In the genomic region with DNA sequence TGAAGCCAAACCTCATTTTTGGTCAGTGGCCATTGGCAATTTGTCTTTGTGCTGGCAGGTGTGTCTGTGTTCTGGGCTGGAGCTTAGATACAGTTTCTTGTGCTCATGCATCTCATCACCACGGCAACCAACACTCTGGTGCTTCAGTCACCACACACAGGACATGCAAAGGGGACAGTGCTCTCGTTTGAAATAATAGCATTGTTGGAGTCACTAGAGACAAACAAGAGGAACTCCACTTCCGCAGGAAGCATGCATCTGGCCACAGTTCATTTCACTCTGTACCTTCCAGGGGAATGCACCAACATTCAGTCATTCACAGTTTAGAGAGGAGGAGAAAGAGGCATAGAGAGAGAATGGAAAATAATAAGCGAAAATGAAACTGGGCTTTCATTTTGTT, we compare ENCODE assay signal across 8 cellular contexts.
DNase-seq lines count a peak whose midpoint lies in the region; ATAC-seq and TF ChIP-seq lines count a peak whose summit lies in the region.

No MANE protein-coding gene starts in this region.

- peaks cover 11% of the 10 kb centered on the region for H3K4me1 Mint-ChIP-seq in activated T-helper 1 cell treated with anti-CD3 and anti-CD28 coated beads, Interleukin-12 subunit alpha, Interleukin-12 subunit beta, Interleukin-2, Interleukin-4 antibody, amounts not matched to agents 30 ng/mL and 10 ng/mL and 1 ng/mL, durations not matched to agents 14 hours and 24 hours and 36 hours (ENCODE audit: low read depth)
- no peaks in the 10 kb centered on the region for H3K4me1 Mint-ChIP-seq in osteocyte (ENCODE audit: unreplicated experiment)

- TF ChIP-seq CTCF in thoracic aorta (IDR thresholded peaks at IDR 0.05) (no peak), osteocyte (IDR thresholded peaks at IDR 0.05) (no peak)

- DNase-seq in activated T-helper 1 cell treated with anti-CD3 and anti-CD28 coated beads, Interleukin-12 subunit alpha, Interleukin-12 subunit beta, Interleukin-2, Interleukin-4 antibody, amounts not matched to agents 30 ng/mL and 10 ng/mL and 1 ng/mL, durations not matched to agents 14 hours and 24 hours and 36 hours (ENCODE audit: low spot score) = peak; percentile 8
- DNase-seq in thoracic aorta (ENCODE audit: low spot score) (no peak), osteocyte (ENCODE audit: extremely low spot score, unreplicated experiment) (no peak), DMS79 (lab: John Stamatoyannopoulos, UW) (no peak)
- DNase-seq in stimulated activated CD4-positive, alpha-beta T cell treated with anti-CD3 and anti-CD28 coated beads, Interleukin-4, amount 100 ng/mL, for 1 hour = no peak

- H3K4me3 ChIP-seq in ACC112 (ENCODE audit: low read depth, low read length) = peak overlapping the region; percentile 13; the same call in 1 of the 2 replicates
- H3K4me3 ChIP-seq in thoracic aorta = peak overlapping the region; percentile 31

- peak; percentile 97 for ATAC-seq in GM18873 (IDR thresholded peaks at IDR 0.05; ENCODE audit: low FRiP score, unreplicated experiment)
- peak; percentile 97 for ATAC-seq in HG02981 (IDR thresholded peaks at IDR 0.05; ENCODE audit: unreplicated experiment)
- ATAC-seq in thoracic aorta (ENCODE audit: insufficient number of reproducible peaks, low FRiP score, low read depth) = no peak

- H3K27ac ChIP-seq in ACC112 (ENCODE audit: low read depth, low read length) (no peak overlapping the region), thoracic aorta (no peak overlapping the region)

- no peaks in the 10 kb centered on the region for H3K9me3 ChIP-seq in thoracic aorta

- H3K9me3 Mint-ChIP-seq in activated T-helper 1 cell treated with anti-CD3 and anti-CD28 coated beads, Interleukin-12 subunit alpha, Interleukin-12 subunit beta, Interleukin-2, Interleukin-4 antibody, amounts not matched to agents 30 ng/mL and 10 ng/mL and 1 ng/mL, durations not matched to agents 14 hours and 24 hours and 36 hours = no peaks in the 10 kb centered on the region
- H3K9me3 Mint-ChIP-seq in osteocyte (ENCODE audit: unreplicated experiment) = no peaks in the 10 kb centered on the region

- H3K27ac Mint-ChIP-seq in activated T-helper 1 cell treated with anti-CD3 and anti-CD28 coated beads, Interleukin-12 subunit alpha, Interleukin-12 subunit beta, Interleukin-2, Interleukin-4 antibody, amounts not matched to agents 30 ng/mL and 10 ng/mL and 1 ng/mL, durations not matched to agents 14 hours and 24 hours and 36 hours = no peak overlapping the region
- H3K27ac Mint-ChIP-seq in osteocyte (ENCODE audit: unreplicated experiment) = no peak overlapping the region

- no peaks in the 10 kb centered on the region for H3K36me3 Mint-ChIP-seq in activated T-helper 1 cell treated with anti-CD3 and anti-CD28 coated beads, Interleukin-12 subunit alpha, Interleukin-12 subunit beta, Interleukin-2, Interleukin-4 antibody, amounts not matched to agents 30 ng/mL and 10 ng/mL and 1 ng/mL, durations not matched to agents 14 hours and 24 hours and 36 hours (ENCODE audit: low read depth)
- no peaks in the 10 kb centered on the region for H3K36me3 Mint-ChIP-seq in osteocyte (ENCODE audit: unreplicated experiment)

- H2AFZ ChIP-seq in ACC112 (ENCODE audit: low read length, unreplicated experiment) = peak overlapping the region; percentile 16

- intact Hi-C loops in activated T-helper 1 cell treated with anti-CD3 and anti-CD28 coated beads, Interleukin-12 subunit alpha, Interleukin-12 subunit beta, Interleukin-2, Interleukin-4 antibody, amounts not matched to agents 30 ng/mL and 10 ng/mL and 1 ng/mL, durations not matched to agents 14 hours and 24 hours and 36 hours (cut with micrococcal nuclease) = loop anchor here (5.0 kb wide), 1 partner anchor 40 kb away; no protein-coding TSS in a partner anchor

- H3K4me1 ChIP-seq in ACC112 (ENCODE audit: control insufficient read depth, insufficient read depth, low read length, unreplicated experiment) (no peaks in the 10 kb centered on the region), thoracic aorta (ENCODE audit: control insufficient read depth in 1 of 2, low read depth in 2 of 2) (no peaks in the 10 kb centered on the region)

- H3K27me3 Mint-ChIP-seq in activated T-helper 1 cell treated with anti-CD3 and anti-CD28 coated beads, Interleukin-12 subunit alpha, Interleukin-12 subunit beta, Interleukin-2, Interleukin-4 antibody, amounts not matched to agents 30 ng/mL and 10 ng/mL and 1 ng/mL, durations not matched to agents 14 hours and 24 hours and 36 hours (ENCODE audit: insufficient read depth) = peaks cover 8% of the 10 kb centered on the region
- H3K27me3 Mint-ChIP-seq in osteocyte (ENCODE audit: unreplicated experiment) = peaks cover 2% of the 10 kb centered on the region

- H3K36me3 ChIP-seq in ACC112 (ENCODE audit: insufficient read depth, low read length) = no peaks in the 10 kb centered on the region
- peaks cover 5% of the 10 kb centered on the region for H3K36me3 ChIP-seq in thoracic aorta

- no peaks in the 10 kb centered on the region for H3K27me3 ChIP-seq in ACC112 (ENCODE audit: insufficient read depth, low read length)
- H3K27me3 ChIP-seq in thoracic aorta (replicated peaks; ENCODE audit: insufficient read depth) = no peaks in the 10 kb centered on the region

- H3K79me2 ChIP-seq in ACC112 (ENCODE audit: control insufficient read depth, insufficient read depth, low read length, unreplicated experiment) = no peaks in the 10 kb centered on the region

- H3K4me3 Mint-ChIP-seq in activated T-helper 1 cell treated with anti-CD3 and anti-CD28 coated beads, Interleukin-12 subunit alpha, Interleukin-12 subunit beta, Interleukin-2, Interleukin-4 antibody, amounts not matched to agents 30 ng/mL and 10 ng/mL and 1 ng/mL, durations not matched to agents 14 hours and 24 hours and 36 hours = no peak overlapping the region
- no peak overlapping the region for H3K4me3 Mint-ChIP-seq in osteocyte (ENCODE audit: unreplicated experiment)
